In the genomic region with DNA sequence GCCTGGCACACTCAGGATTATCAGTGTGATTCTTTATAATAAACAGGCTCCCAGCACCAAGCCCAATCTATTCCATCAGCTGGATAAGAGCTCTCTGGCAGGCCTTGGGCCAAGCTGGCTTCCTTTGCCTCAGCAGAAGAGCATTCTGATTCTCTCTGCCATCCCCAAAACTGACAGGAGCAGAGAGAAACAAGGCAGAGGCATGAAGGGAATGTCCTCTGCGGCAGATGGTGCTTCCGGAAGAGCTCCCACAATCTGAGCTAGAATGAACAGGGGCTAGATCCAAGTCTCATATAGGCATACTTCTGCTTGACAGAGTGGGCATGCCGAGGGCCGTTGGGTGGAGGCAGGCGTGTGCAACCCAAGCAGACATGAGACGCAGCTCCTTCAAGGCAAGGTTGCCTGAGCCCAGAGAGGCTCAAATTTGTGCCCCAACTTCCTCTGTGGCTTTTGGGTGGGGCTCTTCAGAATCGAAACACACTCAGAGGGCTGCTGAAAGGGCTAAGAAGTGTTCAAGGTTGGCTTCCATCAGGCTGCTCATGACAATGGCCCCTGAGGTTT, we compare ENCODE assay signal across 9 cellular contexts. TPM values are rescaled to one million over a fixed set of nuclear protein-coding genes. Genes with fewer than 3 reads are reported as not detected.
A peak's percentile ranks its signal among the peaks of the same experiment; 100 is the strongest.
DNase-seq lines count a peak whose midpoint lies in the region; ATAC-seq, FAIRE-seq and TF ChIP-seq lines count a peak whose summit lies in the region.
"Had no signal": no experiment of that assay in that cellular context is flagged by ENCODE, and none has a peak within 500 bp of the region (broad histone marks: within the 10 kb centered on the region; RNA-seq: fewer than 3 reads in every experiment).

No MANE protein-coding gene starts in this region.

- peak; percentile 28 for FAIRE-seq in GM19239 (lab: Jason Lieb, UNC)
- FAIRE-seq in H54 (lab: Jason Lieb, UNC), result no peak
- FAIRE-seq: bronchial epithelial cell had no signal

- H3K4me3 Mint-ChIP-seq in activated CD4-positive, alpha-beta memory T cell treated with anti-CD3 and anti-CD28 coated beads, Interleukin-2, amount 10 ng/mL, durations not matched to agents 7 days and 5 days, result peak overlapping the region; percentile 85

- peaks cover 81% of the 10 kb centered on the region for H3K4me1 Mint-ChIP-seq in activated CD4-positive, alpha-beta memory T cell treated with anti-CD3 and anti-CD28 coated beads, Interleukin-2, amount 10 ng/mL, durations not matched to agents 7 days and 5 days

- H3K9me3 ChIP-seq in AG04450 (ENCODE audit: control insufficient read depth, insufficient read depth, low read length), result no peaks in the 10 kb centered on the region

- POLR2A ChIA-PET in AG04450 (lab: Yijun Ruan, JAX), result interaction anchor here (1.0 to 1.6 kb wide), 3 partner anchors 11 to 55 kb away, joined by 3 to 6 read pairs (median 4); no protein-coding TSS in a partner anchor
- POLR2A ChIA-PET in activated CD4-positive, alpha-beta memory T cell treated with anti-CD3 and anti-CD28 coated beads, Interleukin-2, amount 10 ng/mL, durations not matched to agents 7 days and 5 days (lab: Charles Lee), result interaction anchor here (0.8 to 4.3 kb wide), 13 partner anchors 9 to 782 kb away, joined by 3 to 59 read pairs (median 4); a partner anchor contains a TSS

- H3K27me3 ChIP-seq in AG04450 (ENCODE audit: control insufficient read depth, insufficient read depth, low read length) (no peaks in the 10 kb centered on the region), foreskin keratinocyte (no peaks in the 10 kb centered on the region)

- H3K9me3 Mint-ChIP-seq in activated CD4-positive, alpha-beta memory T cell treated with anti-CD3 and anti-CD28 coated beads, Interleukin-2, amount 10 ng/mL, durations not matched to agents 7 days and 5 days, result no peaks in the 10 kb centered on the region

- H3K27me3 Mint-ChIP-seq in activated CD4-positive, alpha-beta memory T cell treated with anti-CD3 and anti-CD28 coated beads, Interleukin-2, amount 10 ng/mL, durations not matched to agents 7 days and 5 days, result no peaks in the 10 kb centered on the region

- peak overlapping the region; percentile 95 for H3K4me3 ChIP-seq in AG04450 (ENCODE audit: low read depth, low read length)

- peak overlapping the region; percentile 95 for H3K27ac Mint-ChIP-seq in activated CD4-positive, alpha-beta memory T cell treated with anti-CD3 and anti-CD28 coated beads, Interleukin-2, amount 10 ng/mL, durations not matched to agents 7 days and 5 days

- CTCF ChIA-PET in AG04450 (lab: Charles Lee), result interaction anchor here (1.6 to 2.1 kb wide), 2 partner anchors 18 to 33 kb away, joined by 4 to 8 read pairs; no protein-coding TSS in a partner anchor
- CTCF ChIA-PET in activated CD4-positive, alpha-beta memory T cell treated with anti-CD3 and anti-CD28 coated beads, Interleukin-2, amount 10 ng/mL, durations not matched to agents 7 days and 5 days (lab: Charles Lee), result interaction anchor here (0.7 to 5.3 kb wide), 8 partner anchors 9 to 583 kb away, joined by 3 to 53 read pairs (median 4); no protein-coding TSS in a partner anchor

- no peak for DNase-seq in AG04450 (ENCODE audit: low read depth, low spot score)
- DNase-seq in GM19239 (ENCODE audit: insufficient read length, low spot score), result peak; percentile 48
- DNase-seq in activated CD4-positive, alpha-beta memory T cell treated with anti-CD3 and anti-CD28 coated beads, Interleukin-2, amount 10 ng/mL, durations not matched to agents 7 days and 5 days, result peak; percentile 83
- DNase-seq in foreskin keratinocyte, result no peak
- DNase-seq in COR-L47 (lab: John Stamatoyannopoulos, UW), result no peak
- DNase-seq in H54 (ENCODE audit: insufficient read length, low spot score), result no peak
- DNase-seq in NCI-H2107 treated with DMSO at 0.1 percent for 48 hours (lab: John Stamatoyannopoulos, UW; ENCODE audit: unreplicated experiment), result no peak

- ATAC-seq in HG03460 (IDR thresholded peaks at IDR 0.05; ENCODE audit: unreplicated experiment), result peak; percentile 52
- ATAC-seq in foreskin keratinocyte, result no peak

- peak overlapping the region; percentile 39 for H3K27ac ChIP-seq in AG04450 (ENCODE audit: low read depth, low read length)
- peak overlapping the region; percentile 25 for H3K27ac ChIP-seq in foreskin keratinocyte

- H3K36me3 Mint-ChIP-seq in activated CD4-positive, alpha-beta memory T cell treated with anti-CD3 and anti-CD28 coated beads, Interleukin-2, amount 10 ng/mL, durations not matched to agents 7 days and 5 days (ENCODE audit: low read depth), result peaks cover 74% of the 10 kb centered on the region

- TF ChIP-seq CTCF in AG04450 (IDR thresholded peaks at IDR 0.05; ENCODE audit: low read depth, low read length) (no peak), foreskin keratinocyte (conservative IDR thresholded peaks at IDR 0.05) (no peak)

- TF ChIP-seq POLR2A in H54 (IDR thresholded peaks at IDR 0.05; ENCODE audit: low read depth, low read length), result no peak

- H3K4me1 ChIP-seq in foreskin keratinocyte, result peaks cover 45% of the 10 kb centered on the region

RNA-seq across cellular contexts. Expression of a gene that starts 4.0 kb away (rescaled TPM):
- polyA plus RNA-seq in AG04450 (2011; rRNA removed), result 417 and 433 TPM in 2 replicates
- polyA minus RNA-seq in AG04450 (2011; rRNA and poly(A)+ RNA removed), result 355 and 396 TPM in 2 replicates
- 100 to 1,000 TPM; 263 TPM for total RNA-seq in activated CD4-positive, alpha-beta memory T cell treated with anti-CD3 and anti-CD28 coated beads, Interleukin-2, amount 10 ng/mL, durations not matched to agents 7 days and 5 days
- 530 and 551 TPM in 2 replicates for total RNA-seq in foreskin keratinocyte
- polyA plus RNA-seq in foreskin keratinocyte, result 278 and 298 TPM in 2 replicates

RNA-seq across cellular contexts. Expression of a gene that starts 50.9 kb away (rescaled TPM):
- polyA plus RNA-seq in AG04450 (2011; rRNA removed) (not detected in 2 replicates), foreskin keratinocyte (0.55 and 0.73 TPM in 2 replicates)
- polyA minus RNA-seq in AG04450 (2011; rRNA and poly(A)+ RNA removed), result not detected in 2 replicates
- under 1 TPM in 1 of 2 experiments, not detected in 1; 0.13 TPM for total RNA-seq in activated CD4-positive, alpha-beta memory T cell treated with anti-CD3 and anti-CD28 coated beads, Interleukin-2, amount 10 ng/mL, durations not matched to agents 7 days and 5 days
- total RNA-seq in foreskin keratinocyte, result 0.68 and 1.1 TPM in 2 replicates

Comparison
In these comparisons a context has a peak if more than half of its experiments do, and no peak if none do; other contexts are left out.
1. DNase-seq: peak in GM19239 (single experiment) and activated CD4-positive, alpha-beta memory T cell treated with anti-CD3 and anti-CD28 coated beads, Interleukin-2, amount 10 ng/mL, durations not matched to agents 7 days and 5 days (single experiment); none in AG04450 (single experiment), foreskin keratinocyte (0 of 2), COR-L47 (single experiment), H54 (single experiment) and NCI-H2107 treated with DMSO at 0.1 percent for 48 hours (single experiment).